In genomic region chr14:71726639-71727085, GRCh38 we compare ENCODE assay signal across 19 cellular contexts.
DNase-seq lines count a peak whose midpoint lies in the region; ATAC-seq, FAIRE-seq and TF ChIP-seq lines count a peak whose summit lies in the region.
"Had no signal": no experiment of that assay in that cellular context is flagged by ENCODE, and none has a peak within 500 bp of the region (broad histone marks: within the 10 kb centered on the region; RNA-seq: fewer than 3 reads in every experiment).

No MANE protein-coding gene starts in this region.

- no peak for TF ChIP-seq POLR2A in ovary (IDR thresholded peaks at IDR 0.05)

- no peak for ATAC-seq in activated CD8-positive, alpha-beta memory T cell treated with anti-CD3 and anti-CD28 coated beads, Interleukin-2, amount 10 ng/mL, durations not matched to agents 7 days and 5 days
- ATAC-seq in GM18867 (IDR thresholded peaks at IDR 0.05; ENCODE audit: unreplicated experiment): no peak
- no peak for ATAC-seq in HG03045 (IDR thresholded peaks at IDR 0.05; ENCODE audit: unreplicated experiment)
- ATAC-seq: heart left ventricle had no signal

- peaks cover 20% of the 10 kb centered on the region for H3K36me3 Mint-ChIP-seq in activated CD8-positive, alpha-beta memory T cell treated with anti-CD3 and anti-CD28 coated beads, Interleukin-2, amount 10 ng/mL, durations not matched to agents 7 days and 5 days
- H3K36me3 Mint-ChIP-seq in mesothelial cell of epicardium: peaks cover 41% of the 10 kb centered on the region

- no peak for TF ChIP-seq EP300 in ovary (IDR thresholded peaks at IDR 0.05)

- H3K27ac ChIP-seq in ovary: no peak overlapping the region
- H3K27ac ChIP-seq: heart left ventricle had no signal

- no peaks in the 10 kb centered on the region for H3K27me3 Mint-ChIP-seq in activated CD8-positive, alpha-beta memory T cell treated with anti-CD3 and anti-CD28 coated beads, Interleukin-2, amount 10 ng/mL, durations not matched to agents 7 days and 5 days
- H3K27me3 Mint-ChIP-seq in mesothelial cell of epicardium (ENCODE audit: low read depth): no peaks in the 10 kb centered on the region
- H3K27me3 Mint-ChIP-seq: CD4-positive, alpha-beta memory T cell; type B pancreatic cell had no signal

- CTCF ChIA-PET in activated CD8-positive, alpha-beta memory T cell treated with anti-CD3 and anti-CD28 coated beads, Interleukin-2, amount 10 ng/mL, durations not matched to agents 7 days and 5 days (lab: Charles Lee): interaction anchor here (1.3 to 1.4 kb wide), 2 partner anchors 10 to 404 kb away, joined by 3 read pairs; no protein-coding TSS in a partner anchor

- no peaks in the 10 kb centered on the region for H3K36me3 ChIP-seq in ovary

- no peak overlapping the region for H3K27ac Mint-ChIP-seq in activated CD8-positive, alpha-beta memory T cell treated with anti-CD3 and anti-CD28 coated beads, Interleukin-2, amount 10 ng/mL, durations not matched to agents 7 days and 5 days
- peak overlapping the region; percentile 85 for H3K27ac Mint-ChIP-seq in mesothelial cell of epicardium
- H3K27ac Mint-ChIP-seq: T-helper 1 cell treated with Interleukin-12 subunit alpha and Interleukin-12 subunit beta and Interleukin-4 antibody, amounts not matched to agents 30 μg/mL and 1 μg/mL, for 36 hours; type B pancreatic cell had no signal

- FAIRE-seq in GM19239 (lab: Jason Lieb, UNC): no peak
- FAIRE-seq: keratinocyte had no signal

- no peaks in the 10 kb centered on the region for H3K9me3 Mint-ChIP-seq in activated CD8-positive, alpha-beta memory T cell treated with anti-CD3 and anti-CD28 coated beads, Interleukin-2, amount 10 ng/mL, durations not matched to agents 7 days and 5 days (ENCODE audit: low read depth)
- no peaks in the 10 kb centered on the region for H3K9me3 Mint-ChIP-seq in mesothelial cell of epicardium
- H3K9me3 Mint-ChIP-seq: T-helper 1 cell treated with Interleukin-12 subunit alpha and Interleukin-12 subunit beta and Interleukin-4 antibody, amounts not matched to agents 30 μg/mL and 1 μg/mL, for 36 hours; type B pancreatic cell had no signal

- no peak for TF ChIP-seq CTCF in mesothelial cell of epicardium (IDR thresholded peaks at IDR 0.05; ENCODE audit: unreplicated experiment)
- no peak for TF ChIP-seq CTCF in ovary (IDR thresholded peaks at IDR 0.05)

- peak; percentile 6 for DNase-seq in activated CD8-positive, alpha-beta memory T cell treated with anti-CD3 and anti-CD28 coated beads, Interleukin-2, amount 50 U/mL, for 48 hours
- DNase-seq in activated CD8-positive, alpha-beta memory T cell treated with anti-CD3 and anti-CD28 coated beads, Interleukin-2, amount 10 ng/mL, durations not matched to agents 7 days and 5 days: no peak
- DNase-seq in astrocyte of the hippocampus (ENCODE audit: low read depth, low spot score): peak; percentile 39
- no peak for DNase-seq in mesothelial cell of epicardium (ENCODE audit: low spot score in 2 of 2, unreplicated experiment in 2 of 2)
- DNase-seq in ovary: no peak
- no peak for DNase-seq in GM19239 (ENCODE audit: insufficient read length, low spot score)
- DNase-seq: activated CD4-positive, alpha-beta T cell treated with anti-CD3 and anti-CD28 coated beads for 1 hour; CD4-positive, alpha-beta memory T cell; heart left ventricle; NCI-H1105 treated with DMSO at 0.1 percent for 48 hours; NCI-H2227 treated with DMSO at 0.1 percent for 48 hours; NK-92 treated with Interleukin-12 subunit alpha and Interleukin-12 subunit beta, amount 100 ng/mL, for 24 hours; stimulated activated naive CD4-positive, alpha-beta T cell had no signal

- intact Hi-C loops in ovary (cut with DNase I): no loop called here

- peaks cover 7% of the 10 kb centered on the region for H3K4me1 Mint-ChIP-seq in activated CD8-positive, alpha-beta memory T cell treated with anti-CD3 and anti-CD28 coated beads, Interleukin-2, amount 10 ng/mL, durations not matched to agents 7 days and 5 days
- H3K4me1 Mint-ChIP-seq in mesothelial cell of epicardium: peaks cover 16% of the 10 kb centered on the region
- H3K4me1 Mint-ChIP-seq: CD4-positive, alpha-beta memory T cell had no signal

- no peaks in the 10 kb centered on the region for H3K27me3 ChIP-seq in ovary
- H3K27me3 ChIP-seq: esophagus muscularis mucosa, heart left ventricle had no signal

- no peak overlapping the region for H3K4me3 ChIP-seq in ovary
- H3K4me3 ChIP-seq: esophagus muscularis mucosa, heart left ventricle had no signal

- no peaks in the 10 kb centered on the region for H3K9me3 ChIP-seq in ovary
- H3K9me3 ChIP-seq: esophagus muscularis mucosa, heart left ventricle had no signal

- WGBS in ovary, 3 donors: 49 to 71% (median 69%) methylated on average over 3 of the region's 3 CpGs

- H3K4me1 ChIP-seq in ovary (ENCODE audit: insufficient read depth): no peaks in the 10 kb centered on the region
- H3K4me1 ChIP-seq: heart left ventricle had no signal

- no peak overlapping the region for H3K4me3 Mint-ChIP-seq in activated CD8-positive, alpha-beta memory T cell treated with anti-CD3 and anti-CD28 coated beads, Interleukin-2, amount 10 ng/mL, durations not matched to agents 7 days and 5 days
- no peak overlapping the region for H3K4me3 Mint-ChIP-seq in mesothelial cell of epicardium
- H3K4me3 Mint-ChIP-seq: CD4-positive, alpha-beta memory T cell; T-helper 1 cell treated with Interleukin-12 subunit alpha and Interleukin-12 subunit beta and Interleukin-4 antibody, amounts not matched to agents 30 μg/mL and 1 μg/mL, for 36 hours; type B pancreatic cell had no signal

Comparison
In these comparisons a context has a peak if more than half of its experiments do, and no peak if none do; other contexts are left out.
1. DNase-seq: peak in activated CD8-positive, alpha-beta memory T cell treated with anti-CD3 and anti-CD28 coated beads, Interleukin-2, amount 50 U/mL, for 48 hours (single experiment) and astrocyte of the hippocampus (single experiment); none in activated CD8-positive, alpha-beta memory T cell treated with anti-CD3 and anti-CD28 coated beads, Interleukin-2, amount 10 ng/mL, durations not matched to agents 7 days and 5 days (single experiment), mesothelial cell of epicardium (0 of 2), ovary (0 of 5) and GM19239 (single experiment).